ENCODE assay signal across 26 cellular contexts in the genomic region with DNA sequence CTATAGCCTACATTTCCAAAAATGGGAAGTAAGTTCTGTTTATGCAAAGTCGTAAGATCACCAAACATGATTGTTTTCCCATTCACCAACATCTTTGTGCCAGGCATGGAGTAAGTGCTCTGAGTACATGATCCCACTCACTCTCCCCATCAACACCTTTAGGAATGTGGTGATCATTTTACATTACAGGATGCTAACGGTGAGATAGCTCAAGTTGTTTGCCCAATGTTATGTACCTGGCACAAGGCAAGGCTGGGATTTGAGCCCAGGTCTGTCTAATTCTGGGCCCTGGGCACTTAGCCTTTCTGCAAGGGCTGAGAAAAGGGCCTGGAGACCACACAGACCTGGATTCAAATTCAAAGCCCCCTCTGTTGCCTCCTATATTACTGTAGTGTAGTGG.
"Had no signal": no experiment of that assay in that cellular context is flagged by ENCODE, and none has a peak within 500 bp of the region (broad histone marks: within the 10 kb centered on the region; RNA-seq: fewer than 3 reads in every experiment).

No MANE protein-coding gene starts in this region.

- H3K36me3 ChIP-seq: esophagus squamous epithelium, gastrocnemius medialis, heart right ventricle, left lung, lower lobe of right lung had no signal

- H3K9me3 ChIP-seq: esophagus squamous epithelium, gastrocnemius medialis, left lung, lower lobe of right lung had no signal

- H3K4me3 ChIP-seq: coronary artery, dorsolateral prefrontal cortex, esophagus squamous epithelium, gastrocnemius medialis, heart right ventricle, left lung, lower lobe of right lung had no signal

- FAIRE-seq: colon, endometrium, islet of Langerhans, keratinocyte had no signal

- H3K27me3 ChIP-seq: dorsolateral prefrontal cortex, esophagus squamous epithelium, gastrocnemius medialis, heart right ventricle, left lung had no signal

- ATAC-seq: effector memory CD8-positive, alpha-beta T cell; esophagus mucosa; gastrocnemius medialis; left cardiac atrium; left lung; lower lobe of right lung had no signal

- H3K4me1 ChIP-seq: gastrocnemius medialis, left lung had no signal

- DNase-seq: dermis blood vessel endothelial cell; dorsolateral prefrontal cortex; effector CD4-positive, alpha-beta T cell; effector memory CD8-positive, alpha-beta T cell; endodermal cell; erythroblast; esophagus squamous epithelium; foreskin fibroblast; foreskin melanocyte; gastrocnemius medialis; glutamatergic neuron; head of caudate nucleus; heart right ventricle; hippocampal formation; left cardiac atrium; left lung; lower lobe of right lung; mesendoderm; midbrain had no signal

- H3K27ac ChIP-seq: coronary artery, dorsolateral prefrontal cortex, epithelial cell of prostate, esophagus squamous epithelium, gastrocnemius medialis, heart right ventricle, left lung, lower lobe of right lung had no signal
